1 cellular context compared by ENCODE assay signal in the genomic region with DNA sequence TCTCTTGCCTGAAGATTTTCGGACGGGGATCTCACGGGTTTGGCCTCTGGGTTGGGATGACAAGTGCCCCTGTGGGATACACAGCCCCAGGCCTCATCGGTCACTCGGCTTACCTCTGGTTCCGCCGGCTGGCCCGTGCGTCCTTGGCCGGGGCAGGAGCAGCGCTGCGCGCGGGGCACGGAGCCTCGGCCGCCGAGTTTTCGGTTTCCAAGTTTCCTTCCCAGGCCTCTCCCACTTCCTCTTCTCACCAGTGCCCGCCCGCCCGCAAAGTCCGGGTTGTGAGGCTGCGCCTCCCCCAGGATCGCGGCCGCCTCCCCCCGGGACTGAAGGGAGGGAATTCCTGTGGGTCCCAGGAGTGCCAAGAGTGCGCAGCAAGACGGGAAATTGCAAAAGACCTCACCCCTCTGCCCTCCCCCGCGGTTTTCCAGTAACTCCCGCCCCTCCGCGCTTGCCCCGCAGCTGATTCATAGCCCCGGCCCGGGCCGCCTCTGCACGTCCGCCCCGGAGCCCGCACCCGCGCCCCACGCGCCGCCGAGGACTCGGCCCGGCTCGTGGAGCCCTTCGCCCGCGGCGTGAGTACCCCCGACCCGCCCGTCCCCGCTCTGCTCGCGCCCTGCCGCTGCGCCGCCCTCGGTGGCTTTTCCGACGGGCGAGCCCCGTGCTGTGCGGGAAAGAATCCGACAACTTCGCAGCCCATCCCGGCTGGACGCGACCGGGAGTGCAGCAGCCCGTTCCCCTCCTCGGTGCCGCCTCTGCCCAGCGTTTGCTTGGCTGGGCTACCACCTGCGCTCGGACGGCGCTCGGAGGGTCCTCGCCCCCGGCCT.
A peak's percentile ranks its signal among the peaks of the same experiment; 100 is the strongest.
TF ChIP-seq lines count a peak whose summit lies in the region.

A gene (plus strand): TSS at position 458 of the 824 bp plus-strand sequence. CDS start 23,033 bp downstream, outside the sequence.

TF ChIP-seq in A549, 52 proteins besides CTCF, POLR2A, EP300 and RAD21 (continued from another document):
- TF ChIP-seq, protein P1, sequence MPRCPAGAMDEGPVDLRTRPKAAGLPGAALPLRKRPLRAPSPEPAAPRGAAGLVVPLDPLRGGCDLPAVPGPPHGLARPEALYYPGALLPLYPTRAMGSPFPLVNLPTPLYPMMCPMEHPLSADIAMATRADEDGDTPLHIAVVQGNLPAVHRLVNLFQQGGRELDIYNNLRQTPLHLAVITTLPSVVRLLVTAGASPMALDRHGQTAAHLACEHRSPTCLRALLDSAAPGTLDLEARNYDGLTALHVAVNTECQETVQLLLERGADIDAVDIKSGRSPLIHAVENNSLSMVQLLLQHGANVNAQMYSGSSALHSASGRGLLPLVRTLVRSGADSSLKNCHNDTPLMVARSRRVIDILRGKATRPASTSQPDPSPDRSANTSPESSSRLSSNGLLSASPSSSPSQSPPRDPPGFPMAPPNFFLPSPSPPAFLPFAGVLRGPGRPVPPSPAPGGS (IDR thresholded peaks at IDR 0.05): peak; percentile 85; the same call in 2 of the 3 replicates
- no peak for TF ChIP-seq NPAS2 (CRISPR knock-in tag; IDR thresholded peaks at IDR 0.05; ENCODE audit: borderline replicate concordance)
- no peak for TF ChIP-seq CBX2 (IDR thresholded peaks at IDR 0.05; ENCODE audit: borderline replicate concordance, low read depth)
- no peak for TF ChIP-seq SREBF2 (IDR thresholded peaks at IDR 0.05)
- TF ChIP-seq, protein P2, sequence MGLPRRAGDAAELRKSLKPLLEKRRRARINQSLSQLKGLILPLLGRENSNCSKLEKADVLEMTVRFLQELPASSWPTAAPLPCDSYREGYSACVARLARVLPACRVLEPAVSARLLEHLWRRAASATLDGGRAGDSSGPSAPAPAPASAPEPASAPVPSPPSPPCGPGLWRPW (IDR thresholded peaks at IDR 0.05): 0 out of 2 replicates have a peak, but pooled peaks have one; percentile 20
- TF ChIP-seq, protein P3, sequence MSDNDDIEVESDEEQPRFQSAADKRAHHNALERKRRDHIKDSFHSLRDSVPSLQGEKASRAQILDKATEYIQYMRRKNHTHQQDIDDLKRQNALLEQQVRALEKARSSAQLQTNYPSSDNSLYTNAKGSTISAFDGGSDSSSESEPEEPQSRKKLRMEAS (IDR thresholded peaks at IDR 0.05): peak; percentile 78
- no peak for TF ChIP-seq RCOR1 (IDR thresholded peaks at IDR 0.05; ENCODE audit: low read depth, low read length)
- TF ChIP-seq KDM1A (IDR thresholded peaks at IDR 0.05; ENCODE audit: low read depth): no peak
- no peak for TF ChIP-seq CHD2 (IDR thresholded peaks at IDR 0.05; ENCODE audit: low read length, partially characterized antibody)
- TF ChIP-seq, protein P4, sequence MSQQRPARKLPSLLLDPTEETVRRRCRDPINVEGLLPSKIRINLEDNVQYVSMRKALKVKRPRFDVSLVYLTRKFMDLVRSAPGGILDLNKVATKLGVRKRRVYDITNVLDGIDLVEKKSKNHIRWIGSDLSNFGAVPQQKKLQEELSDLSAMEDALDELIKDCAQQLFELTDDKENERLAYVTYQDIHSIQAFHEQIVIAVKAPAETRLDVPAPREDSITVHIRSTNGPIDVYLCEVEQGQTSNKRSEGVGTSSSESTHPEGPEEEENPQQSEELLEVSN (IDR thresholded peaks at IDR 0.05; ENCODE audit: borderline replicate concordance, low read depth): peak; percentile 59; the same call in 1 of the 2 replicates
- TF ChIP-seq MAZ (IDR thresholded peaks at IDR 0.05; ENCODE audit: borderline replicate concordance, low read depth, low read length): peak; percentile 76; the same call in 1 of the 2 replicates
- TF ChIP-seq NFE2L2 (conservative IDR thresholded peaks at IDR 0.05; ENCODE audit: low read length): no peak
- TF ChIP-seq, protein P5, sequence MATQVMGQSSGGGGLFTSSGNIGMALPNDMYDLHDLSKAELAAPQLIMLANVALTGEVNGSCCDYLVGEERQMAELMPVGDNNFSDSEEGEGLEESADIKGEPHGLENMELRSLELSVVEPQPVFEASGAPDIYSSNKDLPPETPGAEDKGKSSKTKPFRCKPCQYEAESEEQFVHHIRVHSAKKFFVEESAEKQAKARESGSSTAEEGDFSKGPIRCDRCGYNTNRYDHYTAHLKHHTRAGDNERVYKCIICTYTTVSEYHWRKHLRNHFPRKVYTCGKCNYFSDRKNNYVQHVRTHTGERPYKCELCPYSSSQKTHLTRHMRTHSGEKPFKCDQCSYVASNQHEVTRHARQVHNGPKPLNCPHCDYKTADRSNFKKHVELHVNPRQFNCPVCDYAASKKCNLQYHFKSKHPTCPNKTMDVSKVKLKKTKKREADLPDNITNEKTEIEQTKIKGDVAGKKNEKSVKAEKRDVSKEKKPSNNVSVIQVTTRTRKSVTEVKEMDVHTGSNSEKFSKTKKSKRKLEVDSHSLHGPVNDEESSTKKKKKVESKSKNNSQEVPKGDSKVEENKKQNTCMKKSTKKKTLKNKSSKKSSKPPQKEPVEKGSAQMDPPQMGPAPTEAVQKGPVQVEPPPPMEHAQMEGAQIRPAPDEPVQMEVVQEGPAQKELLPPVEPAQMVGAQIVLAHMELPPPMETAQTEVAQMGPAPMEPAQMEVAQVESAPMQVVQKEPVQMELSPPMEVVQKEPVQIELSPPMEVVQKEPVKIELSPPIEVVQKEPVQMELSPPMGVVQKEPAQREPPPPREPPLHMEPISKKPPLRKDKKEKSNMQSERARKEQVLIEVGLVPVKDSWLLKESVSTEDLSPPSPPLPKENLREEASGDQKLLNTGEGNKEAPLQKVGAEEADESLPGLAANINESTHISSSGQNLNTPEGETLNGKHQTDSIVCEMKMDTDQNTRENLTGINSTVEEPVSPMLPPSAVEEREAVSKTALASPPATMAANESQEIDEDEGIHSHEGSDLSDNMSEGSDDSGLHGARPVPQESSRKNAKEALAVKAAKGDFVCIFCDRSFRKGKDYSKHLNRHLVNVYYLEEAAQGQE (IDR thresholded peaks at IDR 0.05): no peak
- TF ChIP-seq ZNF302 (CRISPR knock-in tag; IDR thresholded peaks at IDR 0.05): no peak
- TF ChIP-seq CEBPB (IDR thresholded peaks at IDR 0.05): peak; percentile 85 to 95
- TF ChIP-seq, protein P6, sequence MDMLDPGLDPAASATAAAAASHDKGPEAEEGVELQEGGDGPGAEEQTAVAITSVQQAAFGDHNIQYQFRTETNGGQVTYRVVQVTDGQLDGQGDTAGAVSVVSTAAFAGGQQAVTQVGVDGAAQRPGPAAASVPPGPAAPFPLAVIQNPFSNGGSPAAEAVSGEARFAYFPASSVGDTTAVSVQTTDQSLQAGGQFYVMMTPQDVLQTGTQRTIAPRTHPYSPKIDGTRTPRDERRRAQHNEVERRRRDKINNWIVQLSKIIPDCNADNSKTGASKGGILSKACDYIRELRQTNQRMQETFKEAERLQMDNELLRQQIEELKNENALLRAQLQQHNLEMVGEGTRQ (IDR thresholded peaks at IDR 0.05): no peak
- TF ChIP-seq POLR2AphosphoS2 (conservative IDR thresholded peaks at IDR 0.05; ENCODE audit: low read length): no peak
- TF ChIP-seq TFCP2L1 (CRISPR knock-in tag; IDR thresholded peaks at IDR 0.05): no peak
- TF ChIP-seq GATA3 (IDR thresholded peaks at IDR 0.05; ENCODE audit: borderline replicate concordance): peak; percentile 70; the same call in 1 of the 2 replicates
- no peak for TF ChIP-seq HOXA7 (CRISPR knock-in tag; IDR thresholded peaks at IDR 0.05)
- TF ChIP-seq RFX5 (IDR thresholded peaks at IDR 0.05): no peak
- TF ChIP-seq, protein P7, sequence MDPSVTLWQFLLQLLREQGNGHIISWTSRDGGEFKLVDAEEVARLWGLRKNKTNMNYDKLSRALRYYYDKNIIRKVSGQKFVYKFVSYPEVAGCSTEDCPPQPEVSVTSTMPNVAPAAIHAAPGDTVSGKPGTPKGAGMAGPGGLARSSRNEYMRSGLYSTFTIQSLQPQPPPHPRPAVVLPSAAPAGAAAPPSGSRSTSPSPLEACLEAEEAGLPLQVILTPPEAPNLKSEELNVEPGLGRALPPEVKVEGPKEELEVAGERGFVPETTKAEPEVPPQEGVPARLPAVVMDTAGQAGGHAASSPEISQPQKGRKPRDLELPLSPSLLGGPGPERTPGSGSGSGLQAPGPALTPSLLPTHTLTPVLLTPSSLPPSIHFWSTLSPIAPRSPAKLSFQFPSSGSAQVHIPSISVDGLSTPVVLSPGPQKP (IDR thresholded peaks at IDR 0.05; ENCODE audit: low read depth, low read length): no peak
- no peak for TF ChIP-seq HEYL (CRISPR knock-in tag; IDR thresholded peaks at IDR 0.05)
- TF ChIP-seq SMC3 (IDR thresholded peaks at IDR 0.05): peak; percentile 49
- TF ChIP-seq CHD4 (IDR thresholded peaks at IDR 0.05; ENCODE audit: borderline replicate concordance): no peak
- peak; percentile 80 to 93 for TF ChIP-seq JUN (IDR thresholded peaks at IDR 0.05)
- no peak for TF ChIP-seq CBX8 (IDR thresholded peaks at IDR 0.05)
- no peak for TF ChIP-seq RARB (CRISPR knock-in tag; IDR thresholded peaks at IDR 0.05)
- TF ChIP-seq NR3C1 (IDR thresholded peaks at IDR 0.05): no peak
- peak; percentile 20; the same call in 1 of the 2 replicates for TF ChIP-seq FOSL2 (IDR thresholded peaks at IDR 0.05)
- TF ChIP-seq FOSL2 (CRISPR knock-in tag; IDR thresholded peaks at IDR 0.05): peak; percentile 77
- no peak for TF ChIP-seq HOXB5 (CRISPR knock-in tag; IDR thresholded peaks at IDR 0.05)
- TF ChIP-seq BHLHE40 (IDR thresholded peaks at IDR 0.05; ENCODE audit: low read depth, low read length): no peak
- TF ChIP-seq ZC3H11A (IDR thresholded peaks at IDR 0.05): no peak
- peak; percentile 66 for TF ChIP-seq JUNB (IDR thresholded peaks at IDR 0.05)
- TF ChIP-seq ZSCAN20 (CRISPR knock-in tag; IDR thresholded peaks at IDR 0.05): no peak
- TF ChIP-seq EHF (CRISPR knock-in tag; IDR thresholded peaks at IDR 0.05): no peak
- TF ChIP-seq FOSB (CRISPR knock-in tag; IDR thresholded peaks at IDR 0.05): no peak
- TF ChIP-seq TP53 (CRISPR knock-in tag; IDR thresholded peaks at IDR 0.05): no peak
